Comparison of ENCODE assay signal across 8 cellular contexts in genomic region chr6:118892248-118893094, GRCh38. TPM values are rescaled to one million over a fixed set of nuclear protein-coding genes. Genes with fewer than 3 reads are reported as not detected.
DNase-seq lines count a peak whose midpoint lies in the region; TF ChIP-seq lines count a peak whose summit lies in the region.

No MANE protein-coding gene starts in this region.

- H3K27ac Mint-ChIP-seq in CD14-positive monocyte (peak overlapping the region in 4 of 7 donors; percentile 58 to 96 (median 90)), mesothelial cell of epicardium (peak overlapping the region; percentile 91)

- H3K9me3 Mint-ChIP-seq in CD14-positive monocyte (no peaks in the 10 kb centered on the region), mesothelial cell of epicardium (no peaks in the 10 kb centered on the region)

- TF ChIP-seq CTCF in CD14-positive monocyte (IDR thresholded peaks at IDR 0.05): no peak
- TF ChIP-seq CTCF in cardiac fibroblast (IDR thresholded peaks at IDR 0.05; ENCODE audit: low read depth, low read length): no peak
- TF ChIP-seq CTCF in mesothelial cell of epicardium (IDR thresholded peaks at IDR 0.05; ENCODE audit: unreplicated experiment): no peak
- TF ChIP-seq CTCF in GM13976 (IDR thresholded peaks at IDR 0.05; ENCODE audit: borderline replicate concordance, control extremely low read depth, extremely low read depth, insufficient read depth, missing control alignments): no peak

- peak overlapping the region; percentile 97 for H3K4me3 Mint-ChIP-seq in CD14-positive monocyte
- peak overlapping the region; percentile 89 for H3K4me3 Mint-ChIP-seq in mesothelial cell of epicardium

- H3K27me3 Mint-ChIP-seq in CD14-positive monocyte (ENCODE audit: low read depth in 3 of 3) (peaks cover 0 to 1% (median 0%) of the 10 kb centered on the region in 3 donors), mesothelial cell of epicardium (ENCODE audit: low read depth) (no peaks in the 10 kb centered on the region)

- peaks cover 8 to 11% of the 10 kb centered on the region in 2 donors for H3K36me3 Mint-ChIP-seq in CD14-positive monocyte
- H3K36me3 Mint-ChIP-seq in mesothelial cell of epicardium: no peaks in the 10 kb centered on the region

- in situ Hi-C loops in GM13976 (cut with MboI; ENCODE audit: low sequenced_read_pairs, unreplicated experiment): no loop called here

- DNase-seq in CD14-positive monocyte (ENCODE audit: low spot score): no peak
- peak; percentile 16 for DNase-seq in M059J (ENCODE audit: low read depth)
- peak; percentile 15 to 55 for DNase-seq in cardiac fibroblast (ENCODE audit: low read depth in 2 of 2)
- DNase-seq in mesothelial cell of epicardium (ENCODE audit: low spot score in 2 of 2, unreplicated experiment in 2 of 2): no peak
- DNase-seq in mesenteric fat pad (ENCODE audit: low spot score): no peak
- DNase-seq in nucleus accumbens (lab: John Stamatoyannopoulos, UW): no peak
- no peak for DNase-seq in GM13976 (ENCODE audit: low spot score)
- no peak for DNase-seq in NCI-H526 treated with DMSO at 0.1 percent for 48 hours (lab: John Stamatoyannopoulos, UW)

- intact Hi-C loops in CD14-positive monocyte (cut with micrococcal nuclease): loop anchor here (5.0 to 10.0 kb wide), 4 partner anchors 40 to 240 kb away; partner anchors contain the start of gene CEP85L (in 1 of the 2)

- peak overlapping the region; percentile 48 to 67 for H3K4me3 ChIP-seq in cardiac fibroblast (replicated peaks in 1 of 2; ENCODE audit: low read depth in 2 of 2, low read length in 2 of 2)

- H3K4me1 Mint-ChIP-seq in CD14-positive monocyte (peaks cover 33% of the 10 kb centered on the region), mesothelial cell of epicardium (peaks cover 36% of the 10 kb centered on the region)

RNA-seq across cellular contexts. Expression of gene ASF1A, which starts 1.5 kb away (rescaled TPM):
- 10 to 100 TPM; 10.5 to 14.4 TPM for polyA plus RNA-seq in CD14-positive monocyte
- 16.1 and 24.2 TPM in 2 replicates for total RNA-seq in M059J (2014; rRNA removed; shearing (Covaris generic))
- total RNA-seq in mesothelial cell of epicardium (22.9 to 28.7 TPM (median 26.4 TPM) in 3 replicates), mesenteric fat pad (11.4 TPM)

RNA-seq across cellular contexts. Expression of gene MCM9, which starts 42.5 kb away (rescaled TPM):
- polyA plus RNA-seq in CD14-positive monocyte: 10 to 100 TPM in 1 of 2 donors, 1 to 10 TPM in 1; 9.8 to 11.9 TPM
- total RNA-seq in M059J (2014; rRNA removed; shearing (Covaris generic)): 3.9 and 5.7 TPM in 2 replicates
- total RNA-seq in mesothelial cell of epicardium (17.6 to 21.7 TPM (median 19.4 TPM) in 3 replicates), mesenteric fat pad (9.4 TPM)

Comparison
In these comparisons a context has a peak if more than half of its experiments do, and no peak if none do; other contexts are left out.
1. DNase-seq: peak in M059J (single experiment) and cardiac fibroblast (2 of 2); none in CD14-positive monocyte (single experiment), mesothelial cell of epicardium (0 of 2), mesenteric fat pad (single experiment), nucleus accumbens (0 of 56), GM13976 (single experiment) and NCI-H526 treated with DMSO at 0.1 percent for 48 hours (single experiment).